ENCODE assay signal across 1 cellular context in genomic region chr9:98104445-98104881, GRCh38.
TF ChIP-seq lines count a peak whose summit lies in the region.

No MANE protein-coding gene starts in this region.

TF ChIP-seq in K562, 482 proteins besides CTCF, POLR2A, EP300 and RAD21 (continued from another document):
- 0 out of 2 replicates have a peak, but pooled peaks have one; percentile 27 for TF ChIP-seq IRF9 (tag; IDR thresholded peaks at IDR 0.05)
- no peak for TF ChIP-seq BRF2 (IDR thresholded peaks at IDR 0.05; ENCODE audit: borderline replicate concordance, insufficient read depth, insufficient read length)
- no peak for TF ChIP-seq MYC (IDR thresholded peaks at IDR 0.05; ENCODE audit: low read depth, low read length)
- TF ChIP-seq MYC (CRISPR knock-in tag; IDR thresholded peaks at IDR 0.05; ENCODE audit: borderline replicate concordance, low read depth), result no peak
- no peak for TF ChIP-seq ADNP (tag; IDR thresholded peaks at IDR 0.05)
- TF ChIP-seq C11orf30 (IDR thresholded peaks at IDR 0.05; ENCODE audit: low read depth), result no peak
- TF ChIP-seq E2F8 (IDR thresholded peaks at IDR 0.05; ENCODE audit: low read depth, partially characterized antibody), result no peak
- no peak for TF ChIP-seq ZFX (CRISPR knock-in tag; IDR thresholded peaks at IDR 0.05)
- TF ChIP-seq ZNF444 (CRISPR knock-in tag; IDR thresholded peaks at IDR 0.05), result no peak
- no peak for TF ChIP-seq NFYB (IDR thresholded peaks at IDR 0.05; ENCODE audit: extremely low read depth, insufficient read length)
- no peak for TF ChIP-seq MCM2 (IDR thresholded peaks at IDR 0.05; ENCODE audit: low read depth)
- no peak for TF ChIP-seq TCF7 (IDR thresholded peaks at IDR 0.05; ENCODE audit: borderline replicate concordance)
- TF ChIP-seq ZFP1 (CRISPR knock-in tag; IDR thresholded peaks at IDR 0.05), result no peak
- no peak for TF ChIP-seq ZNF707 (CRISPR knock-in tag; conservative IDR thresholded peaks at IDR 0.05)
- no peak for TF ChIP-seq KLF16 (IDR thresholded peaks at IDR 0.05)
- TF ChIP-seq HES1 (IDR thresholded peaks at IDR 0.05; ENCODE audit: low read depth), result no peak
- no peak for TF ChIP-seq GTF3C2 (IDR thresholded peaks at IDR 0.05; ENCODE audit: borderline replicate concordance, extremely low read depth, insufficient read length)
- no peak for TF ChIP-seq KAT2B (IDR thresholded peaks at IDR 0.05; ENCODE audit: low read depth, low read length)
- no peak for TF ChIP-seq POLR2AphosphoS2 (IDR thresholded peaks at IDR 0.05; ENCODE audit: low read length)
- TF ChIP-seq TEAD2 (tag; IDR thresholded peaks at IDR 0.05), result no peak
- no peak for TF ChIP-seq PREB (CRISPR knock-in tag; IDR thresholded peaks at IDR 0.05)
- TF ChIP-seq CEBPG (CRISPR knock-in tag; IDR thresholded peaks at IDR 0.05), result peak; percentile 50; the same call in 1 of the 2 replicates
- TF ChIP-seq CEBPG (tag; conservative IDR thresholded peaks at IDR 0.05 in 1 of 2, IDR thresholded peaks at IDR 0.05 in 1 of 2), result peak; percentile 36 to 54; a peak in 1 of 4 replicates
- no peak for TF ChIP-seq PPARD (CRISPR knock-in tag; IDR thresholded peaks at IDR 0.05)
TF ChIP-seq in K562: peak in this region for 3.
